Comparison of ENCODE assay signal across 8 cellular contexts in genomic region chr1:89483010-89483756, GRCh38. TPM values are rescaled to one million over a fixed set of nuclear protein-coding genes. Genes with fewer than 3 reads are reported as not detected.
DNase-seq lines count a peak whose midpoint lies in the region; ATAC-seq and TF ChIP-seq lines count a peak whose summit lies in the region.

No MANE protein-coding gene starts in this region.

- H3K9me3 ChIP-seq in MG63, result peaks cover 2% of the 10 kb centered on the region; the same call in 1 of the 2 replicates
- no peaks in the 10 kb centered on the region for H3K9me3 ChIP-seq in suprapubic skin

- no peaks in the 10 kb centered on the region for H3K36me3 ChIP-seq in MG63
- no peaks in the 10 kb centered on the region for H3K36me3 ChIP-seq in suprapubic skin

- no peak overlapping the region for H3K27ac ChIP-seq in suprapubic skin

- ATAC-seq in GM19035 (IDR thresholded peaks at IDR 0.05; ENCODE audit: unreplicated experiment), result peak; percentile 60

- H3K4me1 ChIP-seq in suprapubic skin, result no peaks in the 10 kb centered on the region

- DNase-seq in ACHN, result peak; percentile 64
- peak; percentile 21 for DNase-seq in MG63
- peak; percentile 73 for DNase-seq in RPMI8226
- DNase-seq in activated T-helper 1 cell treated with anti-CD3 and anti-CD28 coated beads, Interleukin-2, amount 50 U/mL, for 16 hours (ENCODE audit: low read depth in 1 of 2, low spot score in 1 of 2), result peak; percentile 45 to 52
- DNase-seq in fibroblast of villous mesenchyme (ENCODE audit: low read depth), result peak; percentile 78
- peak; percentile 51 for DNase-seq in non-pigmented ciliary epithelial cell (ENCODE audit: low read depth)
- peak in 1 of 2 donors; percentile 74 for DNase-seq in suprapubic skin (ENCODE audit: low spot score in 2 of 2)

- no peak for TF ChIP-seq POLR2A in suprapubic skin (IDR thresholded peaks at IDR 0.05)

- H3K4me3 ChIP-seq in MG63 (no peak overlapping the region), fibroblast of villous mesenchyme (ENCODE audit: low read depth, low read length) (no peak overlapping the region), suprapubic skin (no peak overlapping the region)

- H3K27me3 ChIP-seq in MG63 (no peaks in the 10 kb centered on the region), suprapubic skin (no peaks in the 10 kb centered on the region)

- in situ Hi-C loops in ACHN (cut with HindIII; ENCODE audit: low pct_ligation_motif_present, low pct_unique_long_range_greater_than_20kb, low sequenced_read_pairs), result loop anchor here (25.0 kb wide), 1 partner anchor 254 kb away; no protein-coding TSS in a partner anchor

- 20% methylated on average over 3 of the region's 3 CpGs for WGBS in suprapubic skin

- TF ChIP-seq EP300 in suprapubic skin (IDR thresholded peaks at IDR 0.05), result no peak

- TF ChIP-seq CTCF in fibroblast of villous mesenchyme (IDR thresholded peaks at IDR 0.05; ENCODE audit: insufficient read depth, low read depth, low read length), result peak; percentile 73
- TF ChIP-seq CTCF in suprapubic skin (IDR thresholded peaks at IDR 0.05), result peak; percentile 42 to 62

RNA-seq across cellular contexts. Expression of gene LRRC8B, which starts 41.4 kb away (rescaled TPM):
- 1.1 and 10.3 TPM in 2 replicates for total RNA-seq in MG63 (2014; rRNA removed; shearing (Covaris generic); ENCODE audit: low replicate concordance)
- total RNA-seq in fibroblast of villous mesenchyme, result 0.64 and 0.86 TPM in 2 replicates
- 10 to 100 TPM; 11.1 to 26.6 (median 13.9) TPM for total RNA-seq in suprapubic skin
